Comparison of ENCODE assay signal across 8 cellular contexts in genomic region chr10:71244638-71245419, GRCh38. TPM values are rescaled to one million over a fixed set of nuclear protein-coding genes. Genes with fewer than 3 reads are reported as not detected.
DNase-seq lines count a peak whose midpoint lies in the region; FAIRE-seq and TF ChIP-seq lines count a peak whose summit lies in the region.
"Had no signal": no experiment of that assay in that cellular context is flagged by ENCODE, and none has a peak within 500 bp of the region (broad histone marks: within the 10 kb centered on the region; RNA-seq: fewer than 3 reads in every experiment).

No MANE protein-coding gene starts in this region.

- no peak for TF ChIP-seq POLR2A in testis (IDR thresholded peaks at IDR 0.05)

- in situ Hi-C loops in mammary epithelial cell (cut with MboI; ENCODE audit: low sequenced_read_pairs in 2 of 2), result no loop called here

- H4K20me1 ChIP-seq in mammary epithelial cell (ENCODE audit: insufficient read depth, low read length), result no peaks in the 10 kb centered on the region

- H3K27me3 ChIP-seq in mammary epithelial cell (ENCODE audit: insufficient read depth, low read length) (no peaks in the 10 kb centered on the region), testis (no peaks in the 10 kb centered on the region)

- no peak overlapping the region for H3K9ac ChIP-seq in mammary epithelial cell (ENCODE audit: insufficient read depth, low read length)
- H3K9ac ChIP-seq in kidney (ENCODE audit: low read length in 2 of 2), result peak overlapping the region in 1 of 2 donors; percentile 24

- intact Hi-C loops in mammary epithelial cell (cut with micrococcal nuclease), result loop anchor here (1.0 to 2.0 kb wide), 3 partner anchors 24 to 31 kb away; no protein-coding TSS in a partner anchor
- intact Hi-C loops in kidney (cut with DNase I), result no loop called here
- intact Hi-C loops in testis (cut with DNase I; ENCODE audit: low total_unique reads), result no loop called here

- H3K36me3 ChIP-seq in mammary epithelial cell (ENCODE audit: insufficient read depth, low read length) (no peaks in the 10 kb centered on the region), kidney (ENCODE audit: control insufficient read depth in 1 of 2, insufficient read depth in 2 of 2, low read length in 2 of 2) (no peaks in the 10 kb centered on the region), testis (ENCODE audit: low read depth, missing control alignments) (no peaks in the 10 kb centered on the region)

- no peak for FAIRE-seq in kidney (lab: Jason Lieb, UNC)

- H3K27ac ChIP-seq in mammary epithelial cell (ENCODE audit: insufficient read depth, low read depth, low read length), result peak overlapping the region; percentile 30
- peak overlapping the region in 1 of 2 donors; percentile 45 for H3K27ac ChIP-seq in kidney (ENCODE audit: low read depth in 2 of 2, low read length in 2 of 2)
- peak overlapping the region; percentile 31 to 38 for H3K27ac ChIP-seq in testis

- H3K79me2 ChIP-seq in mammary epithelial cell (ENCODE audit: insufficient read depth, low read length), result no peaks in the 10 kb centered on the region

- dilution Hi-C loops in mammary epithelial cell (cut with HindIII; ENCODE audit: low sequenced_read_pairs), result no loop called here

- no peak for TF ChIP-seq EP300 in Ishikawa (IDR thresholded peaks at IDR 0.05; ENCODE audit: borderline replicate concordance)

- no peak for DNase-seq in mammary epithelial cell
- peak; percentile 90 for DNase-seq in kidney
- DNase-seq in testis, result peak; percentile 67
- DNase-seq in DMS114 treated with DMSO at 0.1 percent for 48 hours (lab: John Stamatoyannopoulos, UW; ENCODE audit: unreplicated experiment), result no peak
- no peak for DNase-seq in GDM1 (lab: John Stamatoyannopoulos, UW)
- DNase-seq in midbrain (lab: John Stamatoyannopoulos, UW), result no peak
- DNase-seq: stimulated activated CD4-positive, alpha-beta T cell treated with anti-CD3 and anti-CD28 coated beads, Interleukin-15, amount 100 ng/mL, for 24 hours had no signal

- TF ChIP-seq CTCF in mammary epithelial cell (conservative IDR thresholded peaks at IDR 0.05 in 1 of 2, IDR thresholded peaks at IDR 0.05 in 1 of 2; ENCODE audit: extremely low read depth in 1 of 2, insufficient read depth in 1 of 2, low read depth in 1 of 2, low read length in 2 of 2) (no peak), kidney (IDR thresholded peaks at IDR 0.05; ENCODE audit: borderline replicate concordance, extremely low read depth, insufficient read depth) (no peak), testis (IDR thresholded peaks at IDR 0.05) (no peak)

- no peak overlapping the region for H2AFZ ChIP-seq in mammary epithelial cell (ENCODE audit: low read depth, low read length)

- H3K4me1 ChIP-seq in mammary epithelial cell (ENCODE audit: insufficient read depth, low read length) (peaks cover 61% of the 10 kb centered on the region), kidney (ENCODE audit: control insufficient read depth in 1 of 2, insufficient read depth in 1 of 2, low read depth in 1 of 2, low read length in 2 of 2) (peaks cover 22 to 67% of the 10 kb centered on the region in 2 donors), testis (peaks cover 59% of the 10 kb centered on the region)

- 92% methylated on average over 27 of the region's 27 CpGs for WGBS in mammary epithelial cell (ENCODE audit: low coverage, missing lambda C conversion rate)
- WGBS in testis, 2 donors, result 28 to 42% methylated on average over 24 to 27 of the region's 27 CpGs

- no peak overlapping the region for H3K4me2 ChIP-seq in mammary epithelial cell (ENCODE audit: insufficient read depth, low read depth, low read length)

- CTCF ChIA-PET in mammary epithelial cell (lab: Charles Lee; ENCODE audit: low non-redundant PET), result interaction anchor here (0.7 kb wide), 1 partner anchor 13 kb away, joined by 5 read pairs; no protein-coding TSS in a partner anchor

- H3K4me3 ChIP-seq in mammary epithelial cell (replicated peaks in 1 of 3; ENCODE audit: insufficient read depth in 1 of 3, low read depth in 2 of 3, low read length in 3 of 3), result no peak overlapping the region
- H3K4me3 ChIP-seq in kidney (ENCODE audit: low read length in 2 of 2), result peak overlapping the region in 1 of 2 donors; percentile 5
- H3K4me3 ChIP-seq in testis, result no peak overlapping the region

- H3K9me3 ChIP-seq in mammary epithelial cell (replicated peaks; ENCODE audit: insufficient read depth, low read length), result no peaks in the 10 kb centered on the region
- no peaks in the 10 kb centered on the region for H3K9me3 ChIP-seq in kidney (ENCODE audit: control insufficient read depth in 1 of 2, low read length in 2 of 2)
- no peaks in the 10 kb centered on the region for H3K9me3 ChIP-seq in testis

- no peak for TF ChIP-seq RAD21 in Ishikawa (IDR thresholded peaks at IDR 0.05; ENCODE audit: low read depth)

- no TSS peak for BruUV-seq in mammary epithelial cell (replicated peaks; lab: Mats Ljungman, UMichigan)

TF ChIP-seq in Ishikawa, 13 proteins besides CTCF, POLR2A, EP300 and RAD21:
- TF ChIP-seq ZBTB7A (IDR thresholded peaks at IDR 0.05; ENCODE audit: low read depth) (no peak), NFIC (IDR thresholded peaks at IDR 0.05) (no peak), CEBPB (IDR thresholded peaks at IDR 0.05) (no peak), EGR1 (IDR thresholded peaks at IDR 0.05) (peak; percentile 77), REST (IDR thresholded peaks at IDR 0.05; ENCODE audit: low read depth) (no peak), CREB1 (IDR thresholded peaks at IDR 0.05; ENCODE audit: low read depth) (no peak), MAX (IDR thresholded peaks at IDR 0.05) (0 out of 2 replicates have a peak, but pooled peaks have one; percentile 31), FOXM1 (IDR thresholded peaks at IDR 0.05; ENCODE audit: borderline replicate concordance, low read depth) (no peak), TEAD4 (IDR thresholded peaks at IDR 0.05) (peak; percentile 56), TCF12 (IDR thresholded peaks at IDR 0.05; ENCODE audit: low read depth) (no peak), TAF1 (IDR thresholded peaks at IDR 0.05; ENCODE audit: low read depth) (no peak), USF1 (IDR thresholded peaks at IDR 0.05) (no peak), YY1 (IDR thresholded peaks at IDR 0.05; ENCODE audit: low read depth) (no peak)

RNA-seq across cellular contexts. Expression of gene UNC5B, which starts 32.5 kb away (rescaled TPM):
- total RNA-seq in mammary epithelial cell (10 to 100 TPM in 1 of 2 donors, 1 to 10 TPM in 1; 7.2 to 10.0 TPM), kidney (22.6 TPM), testis (10 to 100 TPM; 24.4 to 44.4 TPM)
- polyA plus RNA-seq in mammary epithelial cell (4.9 TPM), kidney (ENCODE audit: insufficient read depth, low read depth, low replicate concordance) (5.5 TPM), testis (ENCODE audit: insufficient read depth, low read depth, low replicate concordance) (14.8 TPM)
- polyA minus RNA-seq in mammary epithelial cell, result 10.2 TPM

Comparison
In these comparisons a context has a peak if more than half of its experiments do, and no peak if none do; other contexts are left out.
1. DNase-seq: peak in kidney (single experiment) and testis (single experiment); none in mammary epithelial cell (single experiment), DMS114 treated with DMSO at 0.1 percent for 48 hours (single experiment), GDM1 (single experiment) and midbrain (single experiment).